Comparison of ENCODE assay signal across 7 cellular contexts in the genomic region with DNA sequence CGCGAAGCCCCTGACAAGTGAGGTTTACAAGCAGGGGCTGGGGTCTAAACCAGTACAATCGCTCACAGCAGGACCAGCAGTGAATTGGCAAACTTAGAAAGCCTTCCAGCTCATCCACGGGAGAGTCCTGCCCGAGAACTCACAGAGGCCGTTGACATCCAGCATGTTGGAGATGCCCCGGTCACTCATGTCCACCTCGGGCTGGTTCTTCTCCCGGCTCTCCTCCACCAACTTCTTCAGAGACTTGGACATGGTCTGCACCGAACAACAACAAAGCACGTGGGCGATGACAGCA. TPM values are rescaled to one million over a fixed set of nuclear protein-coding genes. Genes with fewer than 3 reads are reported as not detected.
DNase-seq lines count a peak whose midpoint lies in the region; ATAC-seq and FAIRE-seq lines count a peak whose summit lies in the region.

No MANE protein-coding gene starts in this region.

- H3K36me3 ChIP-seq in iPS-20b (ENCODE audit: insufficient read depth, low read depth, low read length) = no peaks in the 10 kb centered on the region

- ATAC-seq in stimulated activated naive CD8-positive, alpha-beta T cell treated with anti-CD3 and anti-CD28 coated beads, Interleukin-15, amount 100 ng/mL, for 72 hours = no peak
- no peak for ATAC-seq in HG02678 (IDR thresholded peaks at IDR 0.05; ENCODE audit: unreplicated experiment)

- peaks cover 2% of the 10 kb centered on the region for H3K9me3 Mint-ChIP-seq in activated naive CD8-positive, alpha-beta T cell treated with anti-CD3 and anti-CD28 coated beads for 36 hours
- peaks cover 3 to 8% of the 10 kb centered on the region in 2 donors for H3K9me3 Mint-ChIP-seq in stimulated activated naive CD8-positive, alpha-beta T cell treated with anti-CD3 and anti-CD28 coated beads, Interleukin-15, amount 100 ng/mL, for 72 hours

- no peak overlapping the region for H3K27ac ChIP-seq in iPS-20b (ENCODE audit: low read length)

- H3K27ac Mint-ChIP-seq in activated naive CD8-positive, alpha-beta T cell treated with anti-CD3 and anti-CD28 coated beads for 36 hours = peak overlapping the region; percentile 91
- H3K27ac Mint-ChIP-seq in stimulated activated naive CD8-positive, alpha-beta T cell treated with anti-CD3 and anti-CD28 coated beads, Interleukin-15, amount 100 ng/mL, for 72 hours = peak overlapping the region; percentile 94 to 98

- peaks cover 4% of the 10 kb centered on the region for H3K9me3 ChIP-seq in iPS-20b (ENCODE audit: insufficient read depth, low read depth, low read length)

- DNase-seq in HTR-8/SVneo (ENCODE audit: insufficient read length, low spot score) (peak; percentile 5), NOMO-1 treated with DMSO at 0.1 percent for 48 hours (lab: John Stamatoyannopoulos, UW; ENCODE audit: unreplicated experiment) (no peak), NCI-H1930 (lab: John Stamatoyannopoulos, UW) (no peak)
- no peak for DNase-seq in activated naive CD8-positive, alpha-beta T cell treated with anti-CD3 and anti-CD28 coated beads for 36 hours
- no peak for DNase-seq in stimulated activated naive CD8-positive, alpha-beta T cell treated with anti-CD3 and anti-CD28 coated beads, Interleukin-15, amount 100 ng/mL, for 72 hours

- H3K27me3 ChIP-seq in iPS-20b (ENCODE audit: insufficient read depth, low read length) = no peaks in the 10 kb centered on the region; the same call in 1 of the 2 replicates

- H3K27me3 Mint-ChIP-seq in activated naive CD8-positive, alpha-beta T cell treated with anti-CD3 and anti-CD28 coated beads for 36 hours = peaks cover 4% of the 10 kb centered on the region
- H3K27me3 Mint-ChIP-seq in stimulated activated naive CD8-positive, alpha-beta T cell treated with anti-CD3 and anti-CD28 coated beads, Interleukin-15, amount 100 ng/mL, for 72 hours = peaks cover 10% of the 10 kb centered on the region

- H3K4me3 ChIP-seq in iPS-20b (ENCODE audit: low read length) = peak overlapping the region; percentile 87

- H3K4me3 Mint-ChIP-seq in activated naive CD8-positive, alpha-beta T cell treated with anti-CD3 and anti-CD28 coated beads for 36 hours = peak overlapping the region; percentile 92
- peak overlapping the region; percentile 84 to 91 for H3K4me3 Mint-ChIP-seq in stimulated activated naive CD8-positive, alpha-beta T cell treated with anti-CD3 and anti-CD28 coated beads, Interleukin-15, amount 100 ng/mL, for 72 hours

- H3K4me1 ChIP-seq in iPS-20b (ENCODE audit: insufficient read depth, low read length) = no peaks in the 10 kb centered on the region

- H3K4me1 Mint-ChIP-seq in activated naive CD8-positive, alpha-beta T cell treated with anti-CD3 and anti-CD28 coated beads for 36 hours = peaks cover 28% of the 10 kb centered on the region
- peaks cover 49% of the 10 kb centered on the region for H3K4me1 Mint-ChIP-seq in stimulated activated naive CD8-positive, alpha-beta T cell treated with anti-CD3 and anti-CD28 coated beads, Interleukin-15, amount 100 ng/mL, for 72 hours

- H3K9ac ChIP-seq in iPS-20b (ENCODE audit: low read depth, low read length) = peak overlapping the region; percentile 79; the same call in 1 of the 2 replicates

- FAIRE-seq in HTR-8/SVneo (lab: Jason Lieb, UNC) = no peak

- H3K36me3 Mint-ChIP-seq in activated naive CD8-positive, alpha-beta T cell treated with anti-CD3 and anti-CD28 coated beads for 36 hours = peaks cover 18% of the 10 kb centered on the region

RNA-seq across cellular contexts. Expression of a gene that starts 0.4 kb away (rescaled TPM):
- total RNA-seq in activated naive CD8-positive, alpha-beta T cell treated with anti-CD3 and anti-CD28 coated beads for 36 hours = 10 to 100 TPM; 56.7 to 59.5 TPM
